In the genomic region with DNA sequence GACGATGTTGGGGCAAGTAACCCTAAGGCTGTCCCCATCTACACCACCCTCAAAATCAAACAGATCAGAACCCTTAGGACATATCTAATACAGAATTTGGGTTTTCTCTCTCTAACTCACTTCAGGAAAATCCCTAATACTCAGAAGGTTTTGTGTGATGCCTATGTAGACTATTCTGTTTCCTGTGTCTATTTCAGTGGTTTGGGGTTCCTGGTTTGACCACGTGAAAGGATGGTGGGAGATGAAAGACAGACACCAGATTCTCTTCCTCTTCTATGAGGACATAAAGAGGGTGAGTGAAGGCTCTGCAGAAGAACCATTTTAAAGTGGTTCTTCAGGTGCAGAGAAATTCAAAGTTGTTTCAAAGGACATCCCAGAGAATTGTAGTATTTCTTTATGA, we compare ENCODE assay signal across 15 cellular contexts. TPM values are rescaled to one million over a fixed set of nuclear protein-coding genes. Genes with fewer than 3 reads are reported as not detected.
A peak's percentile ranks its signal among the peaks of the same experiment; 100 is the strongest.
DNase-seq lines count a peak whose midpoint lies in the region; ATAC-seq, FAIRE-seq and TF ChIP-seq lines count a peak whose summit lies in the region.
"Had no signal": no experiment of that assay in that cellular context is flagged by ENCODE, and none has a peak within 500 bp of the region (broad histone marks: within the 10 kb centered on the region; RNA-seq: fewer than 3 reads in every experiment).

No MANE protein-coding gene starts in this region.

- CTCF ChIA-PET in mammary epithelial cell (lab: Charles Lee; ENCODE audit: low non-redundant PET), result no interaction called here

- H3K27me3 ChIP-seq in mammary epithelial cell (ENCODE audit: insufficient read depth, low read length) (peaks cover 2% of the 10 kb centered on the region), mesenchymal stem cell (ENCODE audit: control insufficient read depth in 1 of 2, insufficient read depth in 1 of 2, low read length in 2 of 2) (no peaks in the 10 kb centered on the region)
- H3K27me3 ChIP-seq: pancreas had no signal

- H3K4me2 ChIP-seq in mammary epithelial cell (ENCODE audit: insufficient read depth, low read depth, low read length) (no peak overlapping the region), mesenchymal stem cell (ENCODE audit: low read length, poor library complexity, severe bottlenecking) (no peak overlapping the region)

- H2AFZ ChIP-seq in mammary epithelial cell (ENCODE audit: low read depth, low read length) (no peak overlapping the region), mesenchymal stem cell (ENCODE audit: low read depth, low read length) (no peak overlapping the region)

- BruUV-seq in mammary epithelial cell (replicated peaks; lab: Mats Ljungman, UMichigan), result no TSS peak

- no peak for FAIRE-seq in GM12891 (lab: Jason Lieb, UNC)
- FAIRE-seq: pancreas had no signal

- intact Hi-C loops in left colon (cut with DNase I, micrococcal nuclease), result no loop called here
- intact Hi-C loops in mammary epithelial cell (cut with micrococcal nuclease), result no loop called here

- H3K23ac ChIP-seq in mesenchymal stem cell (ENCODE audit: low read length in 2 of 2), result no peak overlapping the region

- no peak overlapping the region for H2BK120ac ChIP-seq in mesenchymal stem cell (ENCODE audit: low read depth, low read length)

- dilution Hi-C loops in mammary epithelial cell (cut with HindIII; ENCODE audit: low sequenced_read_pairs), result no loop called here

- no peak overlapping the region for H2AK5ac ChIP-seq in mesenchymal stem cell (ENCODE audit: low read length, severe bottlenecking)

- TF ChIP-seq CTCF in mammary epithelial cell (conservative IDR thresholded peaks at IDR 0.05 in 1 of 2, IDR thresholded peaks at IDR 0.05 in 1 of 2; ENCODE audit: extremely low read depth in 1 of 2, insufficient read depth in 1 of 2, low read depth in 1 of 2, low read length in 2 of 2), result no peak

- no peaks in the 10 kb centered on the region for H4K20me1 ChIP-seq in mammary epithelial cell (ENCODE audit: insufficient read depth, low read length)

- no peak overlapping the region for H4K91ac ChIP-seq in mesenchymal stem cell (ENCODE audit: low read length)

- no peaks in the 10 kb centered on the region for H3K9me3 ChIP-seq in mammary epithelial cell (replicated peaks; ENCODE audit: insufficient read depth, low read length)
- H3K9me3 ChIP-seq in mesenchymal stem cell (ENCODE audit: control insufficient read depth, low read length), result no peaks in the 10 kb centered on the region
- H3K9me3 ChIP-seq: pancreas had no signal

- peak; percentile 55 for ATAC-seq in GM19395 (IDR thresholded peaks at IDR 0.05; ENCODE audit: unreplicated experiment)
- ATAC-seq in HG02759 (IDR thresholded peaks at IDR 0.05; ENCODE audit: unreplicated experiment), result peak; percentile 77
- peak; percentile 84 for ATAC-seq in HG03565 (IDR thresholded peaks at IDR 0.05; ENCODE audit: unreplicated experiment)
- ATAC-seq in left colon, result no peak
- ATAC-seq: activated T-helper 17 cell treated with anti-CD3 and anti-CD28 coated beads, Interleukin-2, amount 50 U/mL, for 72 hours; pancreas had no signal

- 69% methylated on average over 2 of the region's 2 CpGs for WGBS in mammary epithelial cell (ENCODE audit: low coverage, missing lambda C conversion rate)
- WGBS in mesenchymal stem cell, result 79% methylated on average over 2 of the region's 2 CpGs

- H3K27ac ChIP-seq in mammary epithelial cell (ENCODE audit: insufficient read depth, low read depth, low read length), result no peak overlapping the region
- H3K27ac ChIP-seq in mesenchymal stem cell (ENCODE audit: low read length, poor library complexity, severe bottlenecking), result no peak overlapping the region
- H3K27ac ChIP-seq: pancreas had no signal

- H2BK5ac ChIP-seq in mesenchymal stem cell (ENCODE audit: low read depth, low read length, poor library complexity, severe bottlenecking), result no peak overlapping the region

- H3K14ac ChIP-seq in mesenchymal stem cell (ENCODE audit: low read length in 2 of 2), result no peak overlapping the region

- H2BK15ac ChIP-seq in mesenchymal stem cell (ENCODE audit: low read depth, poor library complexity, severe bottlenecking), result no peak overlapping the region

- H3K9ac ChIP-seq in mammary epithelial cell (ENCODE audit: insufficient read depth, low read length) (no peak overlapping the region), mesenchymal stem cell (ENCODE audit: low read length) (no peak overlapping the region)

- H3K4me3 ChIP-seq in mammary epithelial cell (replicated peaks in 1 of 3; ENCODE audit: insufficient read depth in 1 of 3, low read depth in 2 of 3, low read length in 3 of 3) (no peak overlapping the region), mesenchymal stem cell (ENCODE audit: insufficient read depth in 1 of 2, low read depth in 1 of 2, low read length in 2 of 2) (no peak overlapping the region)
- H3K4me3 ChIP-seq: pancreas had no signal

- TF ChIP-seq POLR2A in GM12891 (IDR thresholded peaks at IDR 0.05; ENCODE audit: low read depth, low read length), result no peak

- H3K36me3 ChIP-seq in mammary epithelial cell (ENCODE audit: insufficient read depth, low read length), result no peaks in the 10 kb centered on the region
- no peaks in the 10 kb centered on the region for H3K36me3 ChIP-seq in mesenchymal stem cell (ENCODE audit: control insufficient read depth in 1 of 2, insufficient read depth in 2 of 2, low read depth in 1 of 2, low read length in 2 of 2)
- H3K36me3 ChIP-seq: pancreas had no signal

- no peaks in the 10 kb centered on the region for H3K4me1 ChIP-seq in mammary epithelial cell (ENCODE audit: insufficient read depth, low read length)
- H3K4me1 ChIP-seq in mesenchymal stem cell (ENCODE audit: control insufficient read depth, insufficient read depth, low read depth, low read length), result peaks cover 3% of the 10 kb centered on the region
- H3K4me1 ChIP-seq: pancreas had no signal

- DNase-seq in GM12891 (ENCODE audit: insufficient read length, low spot score) (no peak), left colon (no peak), mammary epithelial cell (no peak), mesenchymal stem cell (no peak)
- DNase-seq in activated CD8-positive, alpha-beta memory T cell treated with anti-CD3 and anti-CD28 coated beads, Interleukin-2, amount 50 U/mL, for 48 hours, result no peak
- DNase-seq: activated CD4-positive, alpha-beta T cell treated with anti-CD3 and anti-CD28 coated beads, Interleukin-2, amount 50 U/mL, for 1 hour; KG1; midbrain; NCI-H187 treated with DMSO at 0.1 percent for 48 hours; NCI-H774; pancreas had no signal

- H3K79me2 ChIP-seq in mammary epithelial cell (ENCODE audit: insufficient read depth, low read length), result no peaks in the 10 kb centered on the region

- no peak overlapping the region for H2BK12ac ChIP-seq in mesenchymal stem cell (ENCODE audit: low read length in 2 of 2)

- no peak overlapping the region for H4K8ac ChIP-seq in mesenchymal stem cell (ENCODE audit: low read length)

- H3K4ac ChIP-seq in mesenchymal stem cell (ENCODE audit: low read depth in 1 of 2, low read length in 2 of 2), result no peak overlapping the region

- peaks cover 7% of the 10 kb centered on the region for H3K79me1 ChIP-seq in mesenchymal stem cell (replicated peaks; ENCODE audit: low read length, poor library complexity, severe bottlenecking)

- in situ Hi-C loops in mammary epithelial cell (cut with MboI; ENCODE audit: low sequenced_read_pairs in 2 of 2), result no loop called here

- no peak overlapping the region for H3K18ac ChIP-seq in mesenchymal stem cell (ENCODE audit: low read depth in 1 of 2, low read length in 2 of 2)

TF ChIP-seq in GM12891, 5 proteins besides CTCF, POLR2A, EP300 and RAD21:
- TF ChIP-seq PAX5 (IDR thresholded peaks at IDR 0.05; ENCODE audit: insufficient read depth, low read length, severe bottlenecking), result no peak
- no peak for TF ChIP-seq POLR2AphosphoS5 (IDR thresholded peaks at IDR 0.05; ENCODE audit: low read depth, low read length)
- TF ChIP-seq SPI1 (IDR thresholded peaks at IDR 0.05; ENCODE audit: low read depth, low read length), result peak; percentile 50
- TF ChIP-seq POU2F2 (IDR thresholded peaks at IDR 0.05; ENCODE audit: low read depth, low read length), result no peak
- TF ChIP-seq TAF1 (IDR thresholded peaks at IDR 0.05; ENCODE audit: low read depth, low read length), result no peak
TF ChIP-seq in GM12891: peak in this region for 1.

RNA-seq across cellular contexts. Expression of a gene that starts 16.3 kb away (rescaled TPM):
- polyA plus RNA-seq in GM12891 (2012; ENCODE audit: low read depth, missing spikeins), result 0.03 TPM
- total RNA-seq in left colon (1 to 10 TPM in 1 of 2 donors, under 1 TPM in 1; 0.98 to 3.7 TPM), mammary epithelial cell (not detected)
- polyA plus RNA-seq in mammary epithelial cell, result not detected
- not detected for polyA minus RNA-seq in mammary epithelial cell
- 0.28 TPM for polyA plus RNA-seq in mesenchymal stem cell (2013, experiment 1 of 2)
- 0.34 TPM for polyA plus RNA-seq in mesenchymal stem cell (2013, experiment 2 of 2)
- total RNA-seq: activated T-helper 17 cell treated with anti-CD3 and anti-CD28 coated beads, Interleukin-2, amount 50 U/mL, for 72 hours had no signal
